ENCODE assay signal across 20 cellular contexts in genomic region chr5:58786035-58786434, GRCh38.
DNase-seq lines count a peak whose midpoint lies in the region; ATAC-seq, FAIRE-seq and TF ChIP-seq lines count a peak whose summit lies in the region.
"Had no signal": no experiment of that assay in that cellular context is flagged by ENCODE, and none has a peak within 500 bp of the region (broad histone marks: within the 10 kb centered on the region; RNA-seq: fewer than 3 reads in every experiment).

No MANE protein-coding gene starts in this region.

- H3K27ac ChIP-seq in mammary epithelial cell (ENCODE audit: insufficient read depth, low read depth, low read length) = no peak overlapping the region
- no peak overlapping the region for H3K27ac ChIP-seq in breast epithelium
- no peak overlapping the region for H3K27ac ChIP-seq in heart left ventricle
- H3K27ac ChIP-seq in gastroesophageal sphincter = no peak overlapping the region
- H3K27ac ChIP-seq in pancreas = no peak overlapping the region
- H3K27ac ChIP-seq: BLaER1 treated with 17β-estradiol and CSF1 and Interleukin-3, amounts not matched to agents 10 nM and 100 nM; neural progenitor cell; SJCRH30 had no signal

- TF ChIP-seq CTCF in mammary epithelial cell (conservative IDR thresholded peaks at IDR 0.05 in 1 of 2, IDR thresholded peaks at IDR 0.05 in 1 of 2; ENCODE audit: extremely low read depth in 1 of 2, insufficient read depth in 1 of 2, low read depth in 1 of 2, low read length in 2 of 2) = no peak
- TF ChIP-seq CTCF in breast epithelium (IDR thresholded peaks at IDR 0.05) = no peak
- no peak for TF ChIP-seq CTCF in heart left ventricle (IDR thresholded peaks at IDR 0.05)
- no peak for TF ChIP-seq CTCF in gastroesophageal sphincter (IDR thresholded peaks at IDR 0.05)
- no peak for TF ChIP-seq CTCF in pancreas (IDR thresholded peaks at IDR 0.05)

- 79% methylated on average over 2 of the region's 2 CpGs for WGBS in mammary epithelial cell (ENCODE audit: low coverage, missing lambda C conversion rate)
- WGBS in heart left ventricle, 4 donors = 82 to 98% (median 87%) methylated on average over 2 of the region's 2 CpGs
- 80 to 92% methylated on average over 1 to 2 of the region's 2 CpGs for WGBS in gastroesophageal sphincter (ENCODE audit: low coverage in 1 of 2), 2 donors
- 89 to 95% methylated on average over 2 of the region's 2 CpGs for WGBS in pancreas, 2 donors

- H3K4me2 ChIP-seq in mammary epithelial cell (ENCODE audit: insufficient read depth, low read depth, low read length) = no peak overlapping the region
- H3K4me2 ChIP-seq: BLaER1 treated with 17β-estradiol and CSF1 and Interleukin-3, amounts not matched to agents 10 nM and 100 nM; neural progenitor cell had no signal

- FAIRE-seq in pancreas (lab: Jason Lieb, UNC) = no peak

- no peaks in the 10 kb centered on the region for H4K20me1 ChIP-seq in mammary epithelial cell (ENCODE audit: insufficient read depth, low read length)
- H4K20me1 ChIP-seq: BLaER1 treated with 17β-estradiol and CSF1 and Interleukin-3, amounts not matched to agents 10 nM and 100 nM had no signal

- BruUV-seq in mammary epithelial cell (replicated peaks; lab: Mats Ljungman, UMichigan) = no TSS peak

- intact Hi-C loops in mammary epithelial cell (cut with micrococcal nuclease) = no loop called here
- intact Hi-C loops in breast epithelium (cut with DNase I; ENCODE audit: low total_unique reads) = no loop called here
- intact Hi-C loops in heart left ventricle (cut with DNase I) = no loop called here
- intact Hi-C loops in pancreas (cut with DNase I) = no loop called here

- ATAC-seq in HG02610 (IDR thresholded peaks at IDR 0.05; ENCODE audit: unreplicated experiment) (peak; percentile 50), HG03139 (IDR thresholded peaks at IDR 0.05; ENCODE audit: unreplicated experiment) (peak; percentile 73), heart left ventricle (no peak), gastroesophageal sphincter (no peak), pancreas (no peak)
- ATAC-seq: activated CD4-positive, CD25-positive, alpha-beta regulatory T cell treated with anti-CD3 and anti-CD28 coated beads, Interleukin-2, amount 50 U/mL, for 24 hours had no signal

- TF ChIP-seq EP300 in gastroesophageal sphincter (IDR thresholded peaks at IDR 0.05) = no peak

- peak; percentile 15 for DNase-seq in mammary epithelial cell
- DNase-seq in breast epithelium (ENCODE audit: low spot score in 2 of 2) = no peak
- no peak for DNase-seq in heart left ventricle
- no peak for DNase-seq in pancreas
- no peak for DNase-seq in hepatic stellate cell (ENCODE audit: low spot score)
- DNase-seq: 8988T; activated effector memory CD4-positive, alpha-beta T cell treated with Interleukin-2 at 50 U/mL for 16 hours; DMS153; hypothalamus; kidney glomerular epithelial cell; NCI-H187; SJCRH30; stimulated activated CD4-positive, alpha-beta T cell treated with anti-CD3 and anti-CD28 coated beads, Interleukin-12 subunit alpha, Interleukin-12 subunit beta, amount 100 ng/mL, for 4 hours; stimulated activated naive CD4-positive, alpha-beta T cell had no signal

- in situ Hi-C loops in mammary epithelial cell (cut with MboI; ENCODE audit: low sequenced_read_pairs in 2 of 2) = no loop called here

- H3K27me3 ChIP-seq in mammary epithelial cell (ENCODE audit: insufficient read depth, low read length) (peaks cover 4% of the 10 kb centered on the region), breast epithelium (no peaks in the 10 kb centered on the region), heart left ventricle (peaks cover 0 to 3% (median 0%) of the 10 kb centered on the region in 9 donors), gastroesophageal sphincter (no peaks in the 10 kb centered on the region), pancreas (no peaks in the 10 kb centered on the region)
- H3K27me3 ChIP-seq: BLaER1 treated with 17β-estradiol and CSF1 and Interleukin-3, amounts not matched to agents 10 nM and 100 nM; neural progenitor cell had no signal

- H3K36me3 ChIP-seq in mammary epithelial cell (ENCODE audit: insufficient read depth, low read length) (no peaks in the 10 kb centered on the region), breast epithelium (no peaks in the 10 kb centered on the region), heart left ventricle (no peaks in the 10 kb centered on the region), gastroesophageal sphincter (no peaks in the 10 kb centered on the region), pancreas (no peaks in the 10 kb centered on the region)
- H3K36me3 ChIP-seq: BLaER1 treated with 17β-estradiol and CSF1 and Interleukin-3, amounts not matched to agents 10 nM and 100 nM; neural progenitor cell; SJCRH30 had no signal

- CTCF ChIA-PET in mammary epithelial cell (lab: Charles Lee; ENCODE audit: low non-redundant PET) = no interaction called here

- no peak overlapping the region for H2AFZ ChIP-seq in mammary epithelial cell (ENCODE audit: low read depth, low read length)
- H2AFZ ChIP-seq: neural progenitor cell had no signal

- TF ChIP-seq POLR2A in breast epithelium (IDR thresholded peaks at IDR 0.05) = no peak
- TF ChIP-seq POLR2A in heart left ventricle (IDR thresholded peaks at IDR 0.05) = no peak
- no peak for TF ChIP-seq POLR2A in gastroesophageal sphincter (IDR thresholded peaks at IDR 0.05)

- H3K9me3 ChIP-seq in mammary epithelial cell (replicated peaks; ENCODE audit: insufficient read depth, low read length) = no peaks in the 10 kb centered on the region
- no peaks in the 10 kb centered on the region for H3K9me3 ChIP-seq in breast epithelium
- H3K9me3 ChIP-seq in heart left ventricle = peaks cover 0 to 6% (median 0%) of the 10 kb centered on the region in 12 donors
- peaks cover 0 to 5% (median 0%) of the 10 kb centered on the region in 3 donors for H3K9me3 ChIP-seq in gastroesophageal sphincter
- H3K9me3 ChIP-seq in pancreas = no peaks in the 10 kb centered on the region
- H3K9me3 ChIP-seq: SJCRH30 had no signal

- H3K9ac ChIP-seq in mammary epithelial cell (ENCODE audit: insufficient read depth, low read length) = no peak overlapping the region
- H3K9ac ChIP-seq: BLaER1 treated with 17β-estradiol and CSF1 and Interleukin-3, amounts not matched to agents 10 nM and 100 nM; neural progenitor cell had no signal

- H3K79me2 ChIP-seq in mammary epithelial cell (ENCODE audit: insufficient read depth, low read length) = no peaks in the 10 kb centered on the region

- H3K4me3 ChIP-seq in mammary epithelial cell (replicated peaks in 1 of 3; ENCODE audit: insufficient read depth in 1 of 3, low read depth in 2 of 3, low read length in 3 of 3) (no peak overlapping the region), breast epithelium (no peak overlapping the region), heart left ventricle (no peak overlapping the region), gastroesophageal sphincter (no peak overlapping the region), pancreas (no peak overlapping the region)
- H3K4me3 ChIP-seq: BLaER1 treated with 17β-estradiol and CSF1 and Interleukin-3, amounts not matched to agents 10 nM and 100 nM; neural progenitor cell; SJCRH30 had no signal

- no peaks in the 10 kb centered on the region for H3K4me1 ChIP-seq in mammary epithelial cell (ENCODE audit: insufficient read depth, low read length)
- H3K4me1 ChIP-seq in breast epithelium = no peaks in the 10 kb centered on the region
- no peaks in the 10 kb centered on the region for H3K4me1 ChIP-seq in heart left ventricle
- no peaks in the 10 kb centered on the region for H3K4me1 ChIP-seq in gastroesophageal sphincter
- H3K4me1 ChIP-seq in pancreas = no peaks in the 10 kb centered on the region
- H3K4me1 ChIP-seq: BLaER1 treated with 17β-estradiol and CSF1 and Interleukin-3, amounts not matched to agents 10 nM and 100 nM; neural progenitor cell; SJCRH30 had no signal

- dilution Hi-C loops in mammary epithelial cell (cut with HindIII; ENCODE audit: low sequenced_read_pairs) = no loop called here

Comparison
In these comparisons a context has a peak if more than half of its experiments do, and no peak if none do; other contexts are left out.
1. ATAC-seq: peak in HG02610 (single experiment) and HG03139 (single experiment); none in heart left ventricle (0 of 4), gastroesophageal sphincter (single experiment) and pancreas (0 of 4).